18 cellular contexts compared by ENCODE assay signal in genomic region chr1:241730031-241730430, GRCh38.
"Had no signal": no experiment of that assay in that cellular context is flagged by ENCODE, and none has a peak within 500 bp of the region (broad histone marks: within the 10 kb centered on the region; RNA-seq: fewer than 3 reads in every experiment).

No MANE protein-coding gene starts in this region.

- H3K27me3 ChIP-seq: gastrocnemius medialis, neutrophil, right lobe of liver, suprapubic skin, tibial artery, upper lobe of left lung, uterus had no signal

- H3K4me3 ChIP-seq: gastrocnemius medialis, psoas muscle, right lobe of liver, suprapubic skin, tibial artery, upper lobe of left lung, uterus had no signal

- ATAC-seq: esophagus mucosa; gastrocnemius medialis; left colon; naive thymus-derived CD8-positive, alpha-beta T cell; psoas muscle; right lobe of liver; stimulated activated effector memory CD8-positive, alpha-beta T cell treated with anti-CD3 and anti-CD28 coated beads, Interleukin-12 subunit alpha, Interleukin-12 subunit beta, amount 100 ng/mL, for 72 hours; stimulated activated naive CD8-positive, alpha-beta T cell treated with anti-CD3 and anti-CD28 coated beads, Interleukin-15, Interleukin-2, amounts not matched to agents 100 U/mL and 50 U/mL, for 24 hours had no signal

- DNase-seq: effector memory CD4-positive, alpha-beta T cell; gastrocnemius medialis; glutamatergic neuron; left colon; naive thymus-derived CD8-positive, alpha-beta T cell; psoas muscle; retina; right lobe of liver; stimulated activated CD4-positive, alpha-beta T cell treated with anti-CD3 and anti-CD28 coated beads, Interleukin-4, amount 100 ng/mL, for 1 hour; stimulated activated CD8-positive, alpha-beta memory T cell treated with anti-CD3 and anti-CD28 coated beads, Interleukin-4, amount 100 ng/mL, for 48 hours; stimulated activated naive CD8-positive, alpha-beta T cell treated with anti-CD3 and anti-CD28 coated beads, Interleukin-15, Interleukin-2, amounts not matched to agents 100 U/mL and 50 U/mL, for 24 hours; tibial artery; upper lobe of left lung; uterus had no signal

- H3K9me3 ChIP-seq: gastrocnemius medialis, neutrophil, psoas muscle, right lobe of liver, suprapubic skin, tibial artery, upper lobe of left lung, uterus had no signal

- H3K36me3 ChIP-seq: gastrocnemius medialis, neutrophil, right lobe of liver, suprapubic skin, tibial artery, upper lobe of left lung, uterus had no signal

- H3K27ac ChIP-seq: gastrocnemius medialis, neutrophil, psoas muscle, right lobe of liver, suprapubic skin, tibial artery, upper lobe of left lung, uterus had no signal

- H3K4me1 ChIP-seq: gastrocnemius medialis, psoas muscle, right lobe of liver, suprapubic skin, tibial artery, upper lobe of left lung, uterus had no signal
